ENCODE assay signal across 1 cellular context in the genomic region with DNA sequence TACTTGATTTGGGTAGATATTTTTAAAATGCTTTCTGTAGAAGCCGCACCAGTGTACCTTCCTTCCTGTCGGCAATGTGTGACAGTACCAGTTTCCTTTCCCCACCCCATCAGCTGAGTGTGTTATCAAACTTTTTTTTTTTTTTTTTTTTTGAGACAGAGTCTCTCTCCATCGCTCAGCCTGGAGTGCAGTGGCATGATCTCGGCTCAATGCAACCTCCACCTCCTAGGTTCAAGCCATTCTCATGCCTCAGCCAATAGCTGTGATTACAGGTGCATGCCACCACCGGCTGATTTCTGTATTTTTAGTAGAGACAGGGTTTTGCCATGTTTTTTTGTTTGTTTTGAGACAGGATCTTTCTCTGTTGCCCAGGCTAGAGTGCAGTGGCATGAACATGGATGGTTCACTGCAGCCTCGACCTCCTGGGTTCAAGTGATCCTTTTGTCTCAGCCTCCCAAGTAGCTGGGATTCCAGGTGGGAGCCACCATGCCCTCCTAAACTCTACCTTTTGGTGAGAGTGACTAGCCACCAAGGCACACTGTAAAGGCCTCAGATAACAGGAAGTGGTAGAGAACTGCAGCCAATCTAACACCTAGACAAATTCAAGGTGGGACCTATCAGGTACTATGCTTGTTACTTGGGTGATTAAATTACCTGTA.
TF ChIP-seq lines count a peak whose summit lies in the region.

No MANE protein-coding gene starts in this region.

TF ChIP-seq in K562, 482 proteins besides CTCF, POLR2A, EP300 and RAD21:
- no peak for TF ChIP-seq RFX1 (IDR thresholded peaks at IDR 0.05)
- TF ChIP-seq, protein P1, sequence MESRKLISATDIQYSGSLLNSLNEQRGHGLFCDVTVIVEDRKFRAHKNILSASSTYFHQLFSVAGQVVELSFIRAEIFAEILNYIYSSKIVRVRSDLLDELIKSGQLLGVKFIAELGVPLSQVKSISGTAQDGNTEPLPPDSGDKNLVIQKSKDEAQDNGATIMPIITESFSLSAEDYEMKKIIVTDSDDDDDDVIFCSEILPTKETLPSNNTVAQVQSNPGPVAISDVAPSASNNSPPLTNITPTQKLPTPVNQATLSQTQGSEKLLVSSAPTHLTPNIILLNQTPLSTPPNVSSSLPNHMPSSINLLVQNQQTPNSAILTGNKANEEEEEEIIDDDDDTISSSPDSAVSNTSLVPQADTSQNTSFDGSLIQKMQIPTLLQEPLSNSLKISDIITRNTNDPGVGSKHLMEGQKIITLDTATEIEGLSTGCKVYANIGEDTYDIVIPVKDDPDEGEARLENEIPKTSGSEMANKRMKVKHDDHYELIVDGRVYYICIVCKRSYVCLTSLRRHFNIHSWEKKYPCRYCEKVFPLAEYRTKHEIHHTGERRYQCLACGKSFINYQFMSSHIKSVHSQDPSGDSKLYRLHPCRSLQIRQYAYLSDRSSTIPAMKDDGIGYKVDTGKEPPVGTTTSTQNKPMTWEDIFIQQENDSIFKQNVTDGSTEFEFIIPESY (CRISPR knock-in tag; IDR thresholded peaks at IDR 0.05): no peak
- TF ChIP-seq, protein P2, sequence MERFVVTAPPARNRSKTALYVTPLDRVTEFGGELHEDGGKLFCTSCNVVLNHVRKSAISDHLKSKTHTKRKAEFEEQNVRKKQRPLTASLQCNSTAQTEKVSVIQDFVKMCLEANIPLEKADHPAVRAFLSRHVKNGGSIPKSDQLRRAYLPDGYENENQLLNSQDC (CRISPR knock-in tag; IDR thresholded peaks at IDR 0.05): no peak
- TF ChIP-seq SPI1 (IDR thresholded peaks at IDR 0.05; ENCODE audit: borderline replicate concordance, low read depth, low read length): peak; percentile 55; the same call in 1 of the 2 replicates
- TF ChIP-seq, protein P3, sequence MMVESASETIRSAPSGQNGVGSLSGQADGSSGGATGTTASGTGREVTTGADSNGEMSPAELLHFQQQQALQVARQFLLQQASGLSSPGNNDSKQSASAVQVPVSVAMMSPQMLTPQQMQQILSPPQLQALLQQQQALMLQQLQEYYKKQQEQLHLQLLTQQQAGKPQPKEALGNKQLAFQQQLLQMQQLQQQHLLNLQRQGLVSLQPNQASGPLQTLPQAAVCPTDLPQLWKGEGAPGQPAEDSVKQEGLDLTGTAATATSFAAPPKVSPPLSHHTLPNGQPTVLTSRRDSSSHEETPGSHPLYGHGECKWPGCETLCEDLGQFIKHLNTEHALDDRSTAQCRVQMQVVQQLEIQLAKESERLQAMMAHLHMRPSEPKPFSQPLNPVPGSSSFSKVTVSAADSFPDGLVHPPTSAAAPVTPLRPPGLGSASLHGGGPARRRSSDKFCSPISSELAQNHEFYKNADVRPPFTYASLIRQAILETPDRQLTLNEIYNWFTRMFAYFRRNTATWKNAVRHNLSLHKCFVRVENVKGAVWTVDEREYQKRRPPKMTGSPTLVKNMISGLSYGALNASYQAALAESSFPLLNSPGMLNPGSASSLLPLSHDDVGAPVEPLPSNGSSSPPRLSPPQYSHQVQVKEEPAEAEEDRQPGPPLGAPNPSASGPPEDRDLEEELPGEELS (CRISPR knock-in tag; IDR thresholded peaks at IDR 0.05; ENCODE audit: borderline replicate concordance): 0 out of 2 replicates have a peak, but pooled peaks have one; percentile 22
- TF ChIP-seq, protein P4, sequence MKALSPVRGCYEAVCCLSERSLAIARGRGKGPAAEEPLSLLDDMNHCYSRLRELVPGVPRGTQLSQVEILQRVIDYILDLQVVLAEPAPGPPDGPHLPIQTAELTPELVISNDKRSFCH (CRISPR knock-in tag; IDR thresholded peaks at IDR 0.05): no peak
- TF ChIP-seq, protein P4 (tag; IDR thresholded peaks at IDR 0.05): 0 out of 2 replicates have a peak, but pooled peaks have one; percentile 17
- no peak for TF ChIP-seq CBX2 (IDR thresholded peaks at IDR 0.05; ENCODE audit: insufficient read depth, low read length, poor library complexity, severe bottlenecking)
- TF ChIP-seq ARHGAP35 (IDR thresholded peaks at IDR 0.05; ENCODE audit: partially characterized antibody): no peak
- TF ChIP-seq SMAD4 (CRISPR knock-in tag; conservative IDR thresholded peaks at IDR 0.05): no peak
